In the genomic region with DNA sequence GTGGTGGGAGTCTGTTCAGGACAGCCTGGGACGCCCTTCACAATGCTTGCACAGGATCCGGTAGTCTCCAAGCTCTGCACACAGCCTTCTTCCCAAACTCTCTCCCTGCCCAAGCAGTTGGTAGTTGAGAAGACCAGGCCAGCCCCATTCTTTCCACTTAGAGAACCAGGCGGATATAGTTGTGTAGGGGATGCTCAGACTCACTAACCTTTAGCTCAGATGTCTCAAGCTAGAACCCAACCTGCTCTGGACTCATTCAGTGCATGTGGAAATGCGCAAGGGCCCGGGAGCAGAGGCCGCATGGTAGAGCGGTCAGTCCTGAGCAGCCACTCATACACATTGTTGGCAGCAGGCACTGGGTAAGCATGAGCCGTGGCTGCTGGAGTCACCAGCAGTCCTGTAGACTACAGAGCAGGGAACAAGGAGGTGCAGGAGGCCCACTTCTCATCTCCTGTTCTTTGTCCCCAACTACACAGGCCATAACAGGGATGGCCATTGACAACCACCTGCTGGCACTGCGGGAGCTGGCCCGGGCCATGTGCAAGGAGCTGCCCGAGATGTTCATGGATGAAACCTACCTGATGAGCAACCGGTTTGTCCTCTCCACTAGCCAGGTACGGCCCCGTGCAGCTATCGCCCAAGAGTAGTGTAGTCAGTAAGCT, we compare ENCODE assay signal across 28 cellular contexts. TPM values are rescaled to one million over a fixed set of nuclear protein-coding genes. Genes with fewer than 3 reads are reported as not detected.
"Had no signal": no experiment of that assay in that cellular context is flagged by ENCODE, and none has a peak within 500 bp of the region (broad histone marks: within the 10 kb centered on the region; RNA-seq: fewer than 3 reads in every experiment).

No MANE protein-coding gene starts in this region.

- ATAC-seq: activated naive CD4-positive, alpha-beta T cell treated with anti-CD3 and anti-CD28 coated beads, Interleukin-2, amount 50 U/mL, for 72 hours; activated T-cell treated with anti-CD3 and anti-CD28 coated beads, Interleukin-2, amount 50 U/mL, for 4 hours; body of pancreas had no signal

- H3K27ac ChIP-seq: adrenal gland, body of pancreas, breast epithelium, Peyer's patch, SJSA1 had no signal

- H3K9ac ChIP-seq: SK-N-SH had no signal

- H3K4me3 ChIP-seq: adrenal gland, body of pancreas, breast epithelium, Peyer's patch, SJSA1 had no signal

- H3K27me3 ChIP-seq: adrenal gland, body of pancreas, Peyer's patch, SJSA1 had no signal

- DNase-seq: activated CD4-positive, alpha-beta T cell treated with anti-CD3 and anti-CD28 coated beads, Interleukin-2, amount 10 ng/mL, durations not matched to agents 7 days and 5 days; activated CD4-positive, alpha-beta T cell treated with anti-CD3 and anti-CD28 coated beads, Interleukin-2, amount 50 U/mL, for 48 hours; activated CD8-positive, alpha-beta memory T cell treated with anti-CD3 and anti-CD28 coated beads, Interleukin-2, amount 50 U/mL, for 4 hours; activated gamma-delta T cell treated with Interleukin-2 at 50 U/mL for 16 hours; activated naive CD4-positive, alpha-beta T cell treated with anti-CD3 and anti-CD28 coated beads for 36 hours; activated T-cell treated with anti-CD3 and anti-CD28 coated beads for 4 hours; activated T-cell treated with anti-CD3 and anti-CD28 coated beads, Interleukin-2, amount 50 U/mL, for 4 hours; adrenal gland; body of pancreas; Karpas-422; NCI-H1105; NCI-H1417 treated with DMSO at 0.1 percent for 48 hours; NCI-H187 treated with DMSO at 0.1 percent for 48 hours; NCI-H2081 treated with DMSO at 0.1 percent for 48 hours; NCI-H226; NCI-H446 treated with DMSO at 0.1 percent for 48 hours; NCI-H524; Peyer's patch; RPMI8226; SHP77 treated with DMSO at 0.1 percent for 48 hours; SK-N-SH had no signal

- H3K4me1 ChIP-seq: adrenal gland, body of pancreas, breast epithelium, Peyer's patch, SJSA1 had no signal

- H3K9me3 ChIP-seq: SJSA1, SK-N-SH had no signal

- H3K36me3 ChIP-seq: adrenal gland, breast epithelium, Peyer's patch, SJSA1 had no signal

- H3K4me2 ChIP-seq: SK-N-SH had no signal

RNA-seq across cellular contexts. Expression of gene C10orf53, which starts 17.2 kb away (rescaled TPM):
- total RNA-seq: activated CD4-positive, alpha-beta T cell treated with anti-CD3 and anti-CD28 coated beads, Interleukin-2, amount 10 ng/mL, durations not matched to agents 7 days and 5 days; activated naive CD4-positive, alpha-beta T cell treated with anti-CD3 and anti-CD28 coated beads for 36 hours; activated naive CD4-positive, alpha-beta T cell treated with anti-CD3 and anti-CD28 coated beads, Interleukin-2, amount 50 U/mL, for 72 hours; activated T-cell treated with anti-CD3 and anti-CD28 coated beads, Interleukin-2, amount 50 U/mL, for 4 hours; activated T-helper 1 cell treated with anti-CD3 and anti-CD28 coated beads, Interleukin-12 subunit alpha, Interleukin-12 subunit beta, Interleukin-2, Interleukin-4 antibody, amounts not matched to agents 30 ng/mL and 10 ng/mL and 1 ng/mL, durations not matched to agents 14 hours and 24 hours and 36 hours; adrenal gland; astrocyte; body of pancreas; breast epithelium; cardiac septum; MCF 10A; Peyer's patch; SJSA1 had no signal
- polyA plus RNA-seq: adrenal gland, SK-N-SH had no signal

RNA-seq across cellular contexts. Expression of gene CHAT, which starts 48.5 kb away (rescaled TPM):
- total RNA-seq: activated CD4-positive, alpha-beta T cell treated with anti-CD3 and anti-CD28 coated beads, Interleukin-2, amount 10 ng/mL, durations not matched to agents 7 days and 5 days; activated naive CD4-positive, alpha-beta T cell treated with anti-CD3 and anti-CD28 coated beads for 36 hours; activated naive CD4-positive, alpha-beta T cell treated with anti-CD3 and anti-CD28 coated beads, Interleukin-2, amount 50 U/mL, for 72 hours; activated T-cell treated with anti-CD3 and anti-CD28 coated beads, Interleukin-2, amount 50 U/mL, for 4 hours; adrenal gland; breast epithelium; cardiac septum; MCF 10A; SJSA1 had no signal
- polyA plus RNA-seq: adrenal gland, SK-N-SH had no signal

RNA-seq across cellular contexts. Expression of gene SLC18A3, which starts 52.2 kb away (rescaled TPM):
- total RNA-seq: activated CD4-positive, alpha-beta T cell treated with anti-CD3 and anti-CD28 coated beads, Interleukin-2, amount 10 ng/mL, durations not matched to agents 7 days and 5 days; activated naive CD4-positive, alpha-beta T cell treated with anti-CD3 and anti-CD28 coated beads for 36 hours; activated naive CD4-positive, alpha-beta T cell treated with anti-CD3 and anti-CD28 coated beads, Interleukin-2, amount 50 U/mL, for 72 hours; activated T-cell treated with anti-CD3 and anti-CD28 coated beads, Interleukin-2, amount 50 U/mL, for 4 hours; activated T-helper 1 cell treated with anti-CD3 and anti-CD28 coated beads, Interleukin-12 subunit alpha, Interleukin-12 subunit beta, Interleukin-2, Interleukin-4 antibody, amounts not matched to agents 30 ng/mL and 10 ng/mL and 1 ng/mL, durations not matched to agents 14 hours and 24 hours and 36 hours; body of pancreas; breast epithelium; cardiac septum; MCF 10A; SJSA1 had no signal
